In the genomic region with DNA sequence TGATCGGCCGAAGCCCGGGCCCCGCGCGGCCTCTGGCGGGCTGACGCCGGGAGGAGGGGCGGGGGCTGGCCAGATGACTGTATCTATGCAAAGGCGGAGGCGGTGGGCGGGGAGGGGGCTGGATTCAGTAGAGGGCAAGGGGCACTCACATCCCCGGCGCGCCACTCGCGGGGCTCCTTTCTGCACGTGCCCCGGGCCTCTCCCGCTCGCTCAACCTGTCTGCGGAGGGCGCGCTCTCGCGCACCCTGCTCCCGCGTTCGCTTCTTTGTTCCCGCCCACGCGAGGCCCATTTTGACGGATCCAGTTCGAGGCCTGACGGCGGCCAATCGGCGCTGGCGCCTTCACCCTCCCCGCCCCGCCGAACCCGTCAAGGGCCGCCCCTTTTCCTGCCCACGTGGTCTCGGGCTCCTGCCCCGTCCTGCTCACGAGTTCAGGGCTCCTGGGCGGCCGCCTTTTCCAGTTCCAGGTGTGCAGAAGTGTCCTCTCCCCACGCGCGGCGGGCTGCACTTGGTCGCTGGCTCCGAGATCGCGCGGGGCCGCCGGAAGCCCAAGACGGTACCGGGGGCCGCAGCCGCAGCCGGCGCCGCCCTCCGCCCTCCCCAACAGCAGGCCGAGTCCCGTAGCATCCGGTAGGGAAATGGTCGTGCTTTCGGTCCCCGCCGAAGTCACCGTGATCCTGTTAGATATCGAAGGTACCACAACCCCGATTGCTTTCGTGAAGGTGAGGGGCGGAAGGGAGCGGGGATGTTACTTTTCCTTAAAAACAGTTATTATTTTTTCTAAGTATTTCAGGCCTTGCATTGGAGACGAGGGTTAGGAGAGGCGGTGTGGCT, we compare ENCODE assay signal across 8 cellular contexts. TPM values are rescaled to one million over a fixed set of nuclear protein-coding genes. Genes with fewer than 3 reads are reported as not detected.
DNase-seq lines count a peak whose midpoint lies in the region; ATAC-seq and TF ChIP-seq lines count a peak whose summit lies in the region.

ENOPH1 (plus strand) TSS at position 398 of the 833 bp plus-strand sequence; CDS start at position 638, 240 bp downstream.
HNRNPDL (minus strand) TSS at position 270 of the 833 bp plus-strand sequence. CDS start 772 bp downstream, outside the sequence.

- peak within 1 kb of the TSS; percentile 88 to 99 for H3K27ac Mint-ChIP-seq in activated naive CD4-positive, alpha-beta T cell treated with anti-CD3 and anti-CD28 coated beads, Interleukin-2, amount 50 U/mL, for 72 hours
- peak within 1 kb of the TSS; percentile 98 for H3K27ac Mint-ChIP-seq in osteocyte (ENCODE audit: unreplicated experiment)

- H3K4me3 ChIP-seq in GM08714 (ENCODE audit: low read length) (peak within 1 kb of the TSS; percentile 99), thymus (ENCODE audit: low read length) (peak within 1 kb of the TSS; percentile 99)

- H3K9me3 ChIP-seq in thymus (ENCODE audit: control insufficient read depth): no peaks in the 10 kb centered on the region

- no peaks in the 10 kb centered on the region for H3K27me3 Mint-ChIP-seq in osteocyte (ENCODE audit: unreplicated experiment)

- H3K27me3 ChIP-seq in thymus (ENCODE audit: control insufficient read depth, insufficient read depth): no peaks in the 10 kb centered on the region

- peak; percentile 96 for DNase-seq in NCI-H1092 treated with DMSO at 0.1 percent for 48 hours (lab: John Stamatoyannopoulos, UW)
- DNase-seq in SKM-1 (lab: John Stamatoyannopoulos, UW; ENCODE audit: unreplicated experiment): peak; percentile 83
- peak; percentile 98 to 99 for DNase-seq in activated naive CD4-positive, alpha-beta T cell treated with anti-CD3 and anti-CD28 coated beads, Interleukin-2, amount 50 U/mL, for 72 hours (ENCODE audit: low spot score in 2 of 2)
- DNase-seq in glomerular visceral epithelial cell (ENCODE audit: extremely low spot score): peak; percentile 97
- peak; percentile 99 for DNase-seq in osteocyte (ENCODE audit: extremely low spot score, unreplicated experiment)

- H3K36me3 ChIP-seq in thymus (ENCODE audit: control insufficient read depth, insufficient read depth): peaks cover 10% of the 10 kb centered on the region

- no peak for TF ChIP-seq CTCF in osteocyte (IDR thresholded peaks at IDR 0.05)

- peaks cover 51 to 73% of the 10 kb centered on the region in 2 donors for H3K36me3 Mint-ChIP-seq in activated naive CD4-positive, alpha-beta T cell treated with anti-CD3 and anti-CD28 coated beads, Interleukin-2, amount 50 U/mL, for 72 hours
- H3K36me3 Mint-ChIP-seq in osteocyte (ENCODE audit: unreplicated experiment): peaks cover 36% of the 10 kb centered on the region

- peaks cover 52% of the 10 kb centered on the region for H3K4me1 Mint-ChIP-seq in osteocyte (ENCODE audit: unreplicated experiment)

- H3K9me3 Mint-ChIP-seq in activated naive CD4-positive, alpha-beta T cell treated with anti-CD3 and anti-CD28 coated beads, Interleukin-2, amount 50 U/mL, for 72 hours: no peaks in the 10 kb centered on the region
- H3K9me3 Mint-ChIP-seq in osteocyte (ENCODE audit: unreplicated experiment): no peaks in the 10 kb centered on the region

- under 1% methylated on average over 85 of the region's 85 CpGs for WGBS in thymus

- ATAC-seq in HG02610 (IDR thresholded peaks at IDR 0.05; ENCODE audit: unreplicated experiment): peak; percentile 69
- peak; percentile 78 to 79 for ATAC-seq in activated naive CD4-positive, alpha-beta T cell treated with anti-CD3 and anti-CD28 coated beads, Interleukin-2, amount 50 U/mL, for 72 hours

- H3K27ac ChIP-seq in thymus (ENCODE audit: low read depth): peak within 1 kb of the TSS; percentile 99

- peaks cover 20% of the 10 kb centered on the region for H3K4me1 ChIP-seq in thymus (ENCODE audit: control insufficient read depth, insufficient read depth, low read length)

- peak within 1 kb of the TSS; percentile 99 for H3K4me3 Mint-ChIP-seq in osteocyte (ENCODE audit: unreplicated experiment)

RNA-seq across cellular contexts. Expression of gene ENOPH1, which starts in this region (rescaled TPM):
- total RNA-seq in activated naive CD4-positive, alpha-beta T cell treated with anti-CD3 and anti-CD28 coated beads, Interleukin-2, amount 50 U/mL, for 72 hours: 10 to 100 TPM; 43.7 to 62.2 TPM
- total RNA-seq in osteocyte: 36.5 and 36.7 TPM in 2 replicates
- 58.1 TPM for polyA plus RNA-seq in thymus

RNA-seq across cellular contexts. Expression of gene HNRNPDL, which starts in this region (rescaled TPM):
- 100 to 1,000 TPM; 166 to 309 TPM for total RNA-seq in activated naive CD4-positive, alpha-beta T cell treated with anti-CD3 and anti-CD28 coated beads, Interleukin-2, amount 50 U/mL, for 72 hours
- 263 and 279 TPM in 2 replicates for total RNA-seq in osteocyte
- polyA plus RNA-seq in thymus: 341 TPM

Comparison
In these comparisons a context has a peak if more than half of its experiments do, and no peak if none do; other contexts are left out.
1. Peak in every context shown above with its lines: DNase-seq, ATAC-seq, H3K4me3 ChIP-seq and H3K27ac ChIP-seq.